ENCODE assay signal across 6 cellular contexts in genomic region chr19:36292317-36292716, GRCh38.
A peak's percentile ranks its signal among the peaks of the same experiment; 100 is the strongest.
DNase-seq lines count a peak whose midpoint lies in the region; ATAC-seq and TF ChIP-seq lines count a peak whose summit lies in the region.
"Not testable (repeated sequence)": the region's sequence is repeated elsewhere in the genome, so short reads cannot be mapped to it uniquely, and the experiment has no call there.

No MANE protein-coding gene starts in this region.

- not testable (repeated sequence) for H3K36me3 Mint-ChIP-seq in WTC11; endothelial cell (ENCODE audit: low read depth, unreplicated experiment); nephron progenitor cell (ENCODE audit: low read depth); osteocyte (ENCODE audit: unreplicated experiment); progenitor cell of endocrine pancreas (ENCODE audit: insufficient read depth)

- CTCF ChIA-PET in WTC11 (lab: Charles Lee), result not testable (repeated sequence)

- not testable (repeated sequence) for ATAC-seq in WTC11, left ventricle myocardium superior

- not testable (repeated sequence) for H3K9me3 Mint-ChIP-seq in WTC11; endothelial cell (ENCODE audit: unreplicated experiment); nephron progenitor cell; osteocyte (ENCODE audit: unreplicated experiment); progenitor cell of endocrine pancreas (ENCODE audit: low read depth)

- intact Hi-C loops in left ventricle myocardium superior (cut with micrococcal nuclease), result not testable (repeated sequence)

- DNase-seq in WTC11 (ENCODE audit: low spot score) (peak; percentile 19), left ventricle myocardium superior (peak; percentile 3), osteocyte (ENCODE audit: extremely low spot score, unreplicated experiment) (peak; percentile 71)
- DNase-seq in endothelial cell (ENCODE audit: low spot score); nephron progenitor cell; progenitor cell of endocrine pancreas (ENCODE audit: low spot score, unreplicated experiment): not testable (repeated sequence)

- TF ChIP-seq CTCF in WTC11 (IDR thresholded peaks at IDR 0.05); endothelial cell (IDR thresholded peaks at IDR 0.05; ENCODE audit: unreplicated experiment); nephron progenitor cell (IDR thresholded peaks at IDR 0.05); osteocyte (IDR thresholded peaks at IDR 0.05); progenitor cell of endocrine pancreas (IDR thresholded peaks at IDR 0.05; ENCODE audit: unreplicated experiment): not testable (repeated sequence)

- not testable (repeated sequence) for H3K27ac Mint-ChIP-seq in WTC11; nephron progenitor cell; osteocyte (ENCODE audit: unreplicated experiment)
- peak overlapping the region; percentile 42 for H3K27ac Mint-ChIP-seq in endothelial cell (ENCODE audit: unreplicated experiment)
- peak overlapping the region; percentile 89 for H3K27ac Mint-ChIP-seq in progenitor cell of endocrine pancreas

- POLR2A ChIA-PET in WTC11 (lab: Charles Lee), result not testable (repeated sequence)

- not testable (repeated sequence) for H3K27me3 Mint-ChIP-seq in WTC11 (ENCODE audit: low read depth); endothelial cell (ENCODE audit: unreplicated experiment); nephron progenitor cell (ENCODE audit: low read depth, poor library complexity); osteocyte (ENCODE audit: unreplicated experiment); progenitor cell of endocrine pancreas

- H3K4me3 Mint-ChIP-seq in WTC11; osteocyte (ENCODE audit: unreplicated experiment); progenitor cell of endocrine pancreas (ENCODE audit: low read depth): not testable (repeated sequence)
- H3K4me3 Mint-ChIP-seq in endothelial cell (ENCODE audit: unreplicated experiment), result peak overlapping the region; percentile 69
- H3K4me3 Mint-ChIP-seq in nephron progenitor cell, result peak overlapping the region; percentile 32

- not testable (repeated sequence) for H3K4me1 Mint-ChIP-seq in WTC11; endothelial cell (ENCODE audit: unreplicated experiment); nephron progenitor cell; osteocyte (ENCODE audit: unreplicated experiment); progenitor cell of endocrine pancreas (ENCODE audit: low read depth)
